ENCODE assay signal across 9 cellular contexts in the genomic region with DNA sequence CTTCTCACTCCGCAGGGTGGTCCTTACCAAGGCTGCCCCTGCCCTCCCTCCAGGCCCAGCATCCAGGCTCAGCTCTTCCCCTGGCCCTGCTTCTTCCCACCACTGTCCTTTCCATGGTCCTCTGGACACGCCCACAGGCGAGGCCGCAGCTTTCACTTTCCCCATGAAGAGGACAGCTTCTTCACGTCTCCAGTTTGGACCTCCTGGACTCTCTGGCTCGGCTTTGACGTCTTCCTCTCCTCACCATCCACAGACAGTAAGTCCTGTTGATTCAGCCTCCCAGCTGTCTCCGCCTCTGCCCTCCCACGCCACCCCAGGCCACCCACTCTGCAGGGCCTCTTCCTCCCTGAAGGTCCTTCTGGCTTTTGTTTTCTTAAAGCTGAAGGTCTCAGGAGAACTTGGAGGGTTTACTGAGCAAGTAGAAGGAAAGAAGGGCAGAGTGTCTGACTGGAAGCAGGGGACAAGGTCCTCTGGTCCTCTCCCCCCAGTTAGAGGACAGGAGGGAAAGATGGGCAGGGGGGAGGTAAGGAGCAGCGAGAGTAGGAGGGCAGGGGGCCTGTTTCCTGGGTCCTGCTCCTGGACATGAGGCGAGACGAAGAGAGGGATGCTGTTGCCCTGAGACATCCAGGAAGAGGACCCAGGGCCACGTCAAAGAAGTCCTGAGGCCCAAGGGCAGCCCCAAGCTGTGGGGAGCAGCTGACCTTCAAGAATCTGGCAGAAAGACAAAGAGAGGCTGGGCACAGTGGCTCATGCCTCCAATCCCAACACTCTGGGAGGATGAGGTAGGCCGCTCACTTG. TPM values are rescaled to one million over a fixed set of nuclear protein-coding genes. Genes with fewer than 3 reads are reported as not detected.
DNase-seq lines count a peak whose midpoint lies in the region; ATAC-seq and TF ChIP-seq lines count a peak whose summit lies in the region.
"Had no signal": no experiment of that assay in that cellular context is flagged by ENCODE, and none has a peak within 500 bp of the region (broad histone marks: within the 10 kb centered on the region; RNA-seq: fewer than 3 reads in every experiment).

No MANE protein-coding gene starts in this region.

- peaks cover 7 to 12% (median 7%) of the 10 kb centered on the region in 3 donors for H3K36me3 Mint-ChIP-seq in CD8-positive, alpha-beta memory T cell

- peak overlapping the region; percentile 9 for H3K27ac ChIP-seq in CD8-positive, alpha-beta memory T cell (ENCODE audit: low read depth, low read length)
- H3K27ac ChIP-seq in ovary, result peak overlapping the region; percentile 52 to 76

- CTCF ChIA-PET in CD8-positive, alpha-beta memory T cell (lab: Charles Lee), result interaction anchor here (1.2 to 8.0 kb wide), 5 partner anchors 9 to 91 kb away, joined by 3 to 70 read pairs (median 17); partner anchors contain the start of gene NCL

- no peak for TF ChIP-seq CTCF in ovary (IDR thresholded peaks at IDR 0.05)

- H3K9me3 Mint-ChIP-seq in CD8-positive, alpha-beta memory T cell, result peaks cover 11 to 15% (median 11%) of the 10 kb centered on the region in 5 donors

- TF ChIP-seq POLR2A in ovary (IDR thresholded peaks at IDR 0.05), result no peak

- intact Hi-C loops in ovary (cut with DNase I), result loop anchor here in 3 of 4 donors (5.0 to 10.0 kb wide), 2 partner anchors 33 to 70 kb away; no protein-coding TSS in a partner anchor

- H3K4me1 Mint-ChIP-seq in CD8-positive, alpha-beta memory T cell, result peaks cover 30 to 46% (median 37%) of the 10 kb centered on the region in 3 donors

- H3K27me3 ChIP-seq in CD8-positive, alpha-beta memory T cell (ENCODE audit: insufficient read depth, low read length, poor library complexity, severe bottlenecking), result no peaks in the 10 kb centered on the region
- no peaks in the 10 kb centered on the region for H3K27me3 ChIP-seq in ovary

- POLR2A ChIA-PET in CD8-positive, alpha-beta memory T cell (lab: Charles Lee), result interaction anchor here (0.7 to 2.8 kb wide), 2 partner anchors 38 to 90 kb away, joined by 3 to 11 read pairs; partner anchors contain the start of gene NCL

- H3K36me3 ChIP-seq in CD8-positive, alpha-beta memory T cell (ENCODE audit: insufficient read depth, low read length), result no peaks in the 10 kb centered on the region
- H3K36me3 ChIP-seq in ovary, result no peaks in the 10 kb centered on the region

- H3K4me3 ChIP-seq in CD8-positive, alpha-beta memory T cell (ENCODE audit: low read length), result no peak overlapping the region
- peak overlapping the region; percentile 24 for H3K4me3 ChIP-seq in ovary

- H3K27me3 Mint-ChIP-seq in CD8-positive, alpha-beta memory T cell, result peaks cover 0 to 4% of the 10 kb centered on the region in 2 donors

- H3K9me3 ChIP-seq in CD8-positive, alpha-beta memory T cell (ENCODE audit: low read length), result peaks cover 13% of the 10 kb centered on the region
- no peaks in the 10 kb centered on the region for H3K9me3 ChIP-seq in ovary

- no peak for ATAC-seq in HG02642 (IDR thresholded peaks at IDR 0.05; ENCODE audit: poor library complexity, unreplicated experiment)
- ATAC-seq in HG02571 (IDR thresholded peaks at IDR 0.05; ENCODE audit: unreplicated experiment), result no peak

- TF ChIP-seq EP300 in ovary (IDR thresholded peaks at IDR 0.05), result no peak

- peak overlapping the region; percentile 64 to 95 (median 84) for H3K4me3 Mint-ChIP-seq in CD8-positive, alpha-beta memory T cell

- 24 to 32% (median 25%) methylated on average over 14 of the region's 14 CpGs for WGBS in ovary, 3 donors

- no peak for DNase-seq in CD8-positive, alpha-beta memory T cell
- DNase-seq in NOMO-1 treated with dmso at 0.1 percent for 144 hours (lab: John Stamatoyannopoulos, UW; ENCODE audit: unreplicated experiment) (peak; percentile 14), fibroblast of peridontal ligament (ENCODE audit: extremely low read depth) (peak; percentile 78), ovary (peak; percentile 68 to 84 (median 82)), occipital lobe (lab: John Stamatoyannopoulos, UW) (no peak), iPS-NIHi11 (ENCODE audit: low spot score) (no peak)
- DNase-seq: activated gamma-delta T cell had no signal

- peaks cover 15% of the 10 kb centered on the region for H3K4me1 ChIP-seq in CD8-positive, alpha-beta memory T cell (ENCODE audit: insufficient read depth, low read length)
- H3K4me1 ChIP-seq in ovary (ENCODE audit: insufficient read depth), result peaks cover 18% of the 10 kb centered on the region

- H3K27ac Mint-ChIP-seq in CD8-positive, alpha-beta memory T cell, result peak overlapping the region; percentile 79 to 99 (median 94)

RNA-seq across cellular contexts. Expression of gene NMUR1, which starts 24.7 kb away (rescaled TPM):
- total RNA-seq in CD8-positive, alpha-beta memory T cell, result under 1 TPM; 0.15 to 0.18 TPM
- polyA plus RNA-seq in CD8-positive, alpha-beta memory T cell, result 2.7 TPM
- total RNA-seq in ovary, result under 1 TPM in 3 of 7 donors, not detected in 4; 0.10 to 0.56 (median 0.17) TPM
- polyA plus RNA-seq in ovary, result under 1 TPM; 0.31 to 0.40 TPM
- not detected for total RNA-seq in occipital lobe

RNA-seq across cellular contexts. Expression of gene TEX44, which starts 37.7 kb away (rescaled TPM):
- not detected for total RNA-seq in CD8-positive, alpha-beta memory T cell
- not detected for polyA plus RNA-seq in CD8-positive, alpha-beta memory T cell
- total RNA-seq in ovary (not detected), occipital lobe (not detected)
- not detected for polyA plus RNA-seq in ovary

Comparison
In these comparisons a context has a peak if more than half of its experiments do, and no peak if none do; other contexts are left out.
1. DNase-seq: peak in NOMO-1 treated with dmso at 0.1 percent for 144 hours (single experiment), fibroblast of peridontal ligament (single experiment) and ovary (5 of 5); none in CD8-positive, alpha-beta memory T cell (0 of 5), occipital lobe (single experiment) and iPS-NIHi11 (single experiment).